In the genomic region with DNA sequence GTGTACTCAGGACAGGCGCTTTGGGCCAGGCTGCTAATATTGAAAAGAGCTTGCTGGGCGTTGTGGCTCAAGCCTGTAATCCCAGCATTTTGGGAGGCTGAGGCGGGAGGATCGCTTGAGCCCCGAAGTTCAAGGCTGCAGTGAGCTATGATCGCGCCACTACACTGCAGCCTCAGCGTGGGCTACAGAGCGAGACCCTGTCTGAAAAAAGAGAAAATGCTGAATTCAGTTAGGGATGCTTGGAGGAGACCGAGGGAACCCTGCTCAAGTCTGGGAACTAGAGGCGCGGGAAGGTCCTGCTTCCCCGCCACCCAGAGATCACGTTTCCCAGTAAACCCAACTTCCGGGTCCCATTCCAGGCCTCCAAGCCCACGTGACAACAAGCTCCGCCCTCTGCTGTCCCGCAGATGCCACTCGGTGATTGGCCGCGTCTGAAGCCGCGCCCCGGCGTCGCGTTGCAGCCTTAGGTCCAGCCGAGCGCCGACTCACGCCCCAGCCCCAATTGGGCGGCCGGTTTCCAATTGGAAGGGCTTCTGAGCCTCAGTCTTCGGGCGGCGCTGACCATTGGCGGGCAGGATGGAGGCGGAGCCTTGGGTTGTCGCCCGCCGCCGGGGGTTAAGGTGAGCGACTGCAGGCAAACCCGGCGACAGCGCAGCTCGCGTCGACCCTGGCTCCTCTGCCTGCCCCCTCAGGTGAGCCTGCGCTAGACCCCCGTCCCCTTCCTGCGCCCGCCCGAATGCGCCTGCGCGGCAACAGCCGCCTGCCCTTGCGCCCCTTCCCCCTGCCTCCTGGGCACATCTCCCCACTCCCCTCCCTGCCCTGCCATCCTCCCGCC, we compare ENCODE assay signal across 8 cellular contexts. TPM values are rescaled to one million over a fixed set of nuclear protein-coding genes. Genes with fewer than 3 reads are reported as not detected.
DNase-seq lines count a peak whose midpoint lies in the region; ATAC-seq and FAIRE-seq lines count a peak whose summit lies in the region.

PHKG2 (plus strand) TSS at position 627 of the 835 bp plus-strand sequence. CDS start 396 bp downstream, outside the sequence.

- peaks cover 7% of the 10 kb centered on the region for H3K4me1 ChIP-seq in muscle layer of colon (ENCODE audit: insufficient read depth, low read length)

- ATAC-seq in GM21786 (IDR thresholded peaks at IDR 0.05; ENCODE audit: unreplicated experiment): peak; percentile 96
- peak; percentile 97 to 98 for ATAC-seq in activated T-cell treated with anti-CD3 and anti-CD28 coated beads, Interleukin-2, amount 50 U/mL, for 72 hours (replicated peaks in 1 of 2)
- peak; percentile 98 for ATAC-seq in esophagus mucosa

- H3K27ac ChIP-seq in KOPT-K1 (ENCODE audit: low read depth, low read length, poor library complexity, severe bottlenecking) (peak within 1 kb of the TSS; percentile 60), muscle layer of colon (ENCODE audit: low read depth, low read length) (peak within 1 kb of the TSS; percentile 81)

- H3K4me3 Mint-ChIP-seq in activated T-cell treated with anti-CD3 and anti-CD28 coated beads, Interleukin-2, amount 50 U/mL, for 72 hours: peak within 1 kb of the TSS; percentile 85 to 95

- no peaks in the 10 kb centered on the region for H3K9me3 Mint-ChIP-seq in activated T-cell treated with anti-CD3 and anti-CD28 coated beads, Interleukin-2, amount 50 U/mL, for 72 hours

- H3K36me3 Mint-ChIP-seq in activated T-cell treated with anti-CD3 and anti-CD28 coated beads, Interleukin-2, amount 50 U/mL, for 72 hours (ENCODE audit: insufficient read depth in 2 of 2): peaks cover 9 to 13% of the 10 kb centered on the region in 2 donors

- no peak within 1 kb of the TSS for H3K9ac ChIP-seq in muscle layer of colon (ENCODE audit: low read length)

- peak within 1 kb of the TSS; percentile 71 to 98 for H3K4me3 ChIP-seq in muscle layer of colon (ENCODE audit: low read depth in 1 of 2, low read length in 2 of 2)

- H3K9me3 ChIP-seq in KOPT-K1 (ENCODE audit: insufficient read depth, low read length, poor library complexity, severe bottlenecking) (no peaks in the 10 kb centered on the region), muscle layer of colon (ENCODE audit: low read length) (no peaks in the 10 kb centered on the region)

- H3K27me3 Mint-ChIP-seq in activated T-cell treated with anti-CD3 and anti-CD28 coated beads, Interleukin-2, amount 50 U/mL, for 72 hours (ENCODE audit: low read depth): no peaks in the 10 kb centered on the region

- DNase-seq in DMS79 (lab: John Stamatoyannopoulos, UW) (peak; percentile 98), RCC 7860 (ENCODE audit: low spot score) (peak; percentile 96)
- DNase-seq in activated T-cell treated with anti-CD3 and anti-CD28 coated beads, Interleukin-2, amount 50 U/mL, for 72 hours: peak; percentile 97 to 99
- peak; percentile 94 for DNase-seq in stimulated activated CD8-positive, alpha-beta memory T cell treated with anti-CD3 and anti-CD28 coated beads, Interleukin-7, amount 100 ng/mL, for 24 hours (ENCODE audit: low read depth)

- no peaks in the 10 kb centered on the region for H3K27me3 ChIP-seq in muscle layer of colon (ENCODE audit: control insufficient read depth in 1 of 2, insufficient read depth in 2 of 2, low read length in 2 of 2)

- H3K4me1 Mint-ChIP-seq in activated T-cell treated with anti-CD3 and anti-CD28 coated beads, Interleukin-2, amount 50 U/mL, for 72 hours (ENCODE audit: low read depth): peaks cover 16% of the 10 kb centered on the region

- peak within 1 kb of the TSS; percentile 86 for H3K27ac Mint-ChIP-seq in activated T-cell treated with anti-CD3 and anti-CD28 coated beads, Interleukin-2, amount 50 U/mL, for 72 hours

- FAIRE-seq in RCC 7860 (lab: Jason Lieb, UNC): peak; percentile 91

- H3K36me3 ChIP-seq in KOPT-K1 (ENCODE audit: insufficient read depth, low read length) (peaks cover 49% of the 10 kb centered on the region), muscle layer of colon (ENCODE audit: insufficient read depth, low read length) (peaks cover 21% of the 10 kb centered on the region)

RNA-seq across cellular contexts. Expression of gene PHKG2, which starts in this region (rescaled TPM):
- 10 to 100 TPM; 38.0 to 38.5 TPM for total RNA-seq in activated T-cell treated with anti-CD3 and anti-CD28 coated beads, Interleukin-2, amount 50 U/mL, for 72 hours
- total RNA-seq in esophagus mucosa: 16.9 TPM

Comparison
In these comparisons a context has a peak if more than half of its experiments do, and no peak if none do; other contexts are left out.
1. Peak in every context shown above with its lines: DNase-seq, ATAC-seq, H3K4me3 ChIP-seq and H3K27ac ChIP-seq.